In the genomic region with DNA sequence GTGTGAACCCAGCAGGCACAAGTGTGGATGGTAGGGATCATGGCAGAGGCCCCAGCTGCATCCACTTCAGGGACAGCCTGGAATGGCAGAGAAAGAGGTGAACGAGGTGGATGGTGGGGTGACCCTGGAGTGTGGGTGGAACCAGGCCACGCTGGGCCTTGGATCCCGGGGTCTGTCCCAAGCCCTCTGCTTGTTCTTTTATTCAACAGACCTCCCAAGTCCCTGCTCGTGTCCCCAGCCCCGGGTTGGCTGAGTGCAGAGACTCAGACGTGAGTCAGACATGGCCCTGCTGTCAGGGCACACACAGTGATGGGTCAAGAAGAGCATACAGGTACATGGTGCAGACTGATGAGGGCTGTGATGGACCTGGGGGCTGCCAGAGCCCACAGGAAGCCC, we compare ENCODE assay signal across 1 cellular context.
TF ChIP-seq lines count a peak whose summit lies in the region.

No MANE protein-coding gene starts in this region.

TF ChIP-seq in SK-N-SH treated with all-trans-retinoic acid at 6 μM for 48 hours, 23 proteins besides CTCF, POLR2A, EP300 and RAD21 (continued from another document):
- TF ChIP-seq POU6F1 (CRISPR knock-in tag; IDR thresholded peaks at IDR 0.05; ENCODE audit: borderline replicate concordance, low read depth), result no peak
- no peak for TF ChIP-seq BACH2 (CRISPR knock-in tag; IDR thresholded peaks at IDR 0.05; ENCODE audit: borderline replicate concordance)
- no peak for TF ChIP-seq CSDC2 (CRISPR knock-in tag; IDR thresholded peaks at IDR 0.05)
- no peak for TF ChIP-seq SNAI2 (CRISPR knock-in tag; IDR thresholded peaks at IDR 0.05)
- TF ChIP-seq ARNTL (CRISPR knock-in tag; IDR thresholded peaks at IDR 0.05; ENCODE audit: borderline replicate concordance, low read depth), result no peak
- TF ChIP-seq, protein P1, sequence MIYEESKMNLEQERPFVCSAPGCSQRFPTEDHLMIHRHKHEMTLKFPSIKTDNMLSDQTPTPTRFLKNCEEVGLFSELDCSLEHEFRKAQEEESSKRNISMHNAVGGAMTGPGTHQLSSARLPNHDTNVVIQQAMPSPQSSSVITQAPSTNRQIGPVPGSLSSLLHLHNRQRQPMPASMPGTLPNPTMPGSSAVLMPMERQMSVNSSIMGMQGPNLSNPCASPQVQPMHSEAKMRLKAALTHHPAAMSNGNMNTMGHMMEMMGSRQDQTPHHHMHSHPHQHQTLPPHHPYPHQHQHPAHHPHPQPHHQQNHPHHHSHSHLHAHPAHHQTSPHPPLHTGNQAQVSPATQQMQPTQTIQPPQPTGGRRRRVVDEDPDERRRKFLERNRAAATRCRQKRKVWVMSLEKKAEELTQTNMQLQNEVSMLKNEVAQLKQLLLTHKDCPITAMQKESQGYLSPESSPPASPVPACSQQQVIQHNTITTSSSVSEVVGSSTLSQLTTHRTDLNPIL (CRISPR knock-in tag; IDR thresholded peaks at IDR 0.05; ENCODE audit: low read depth), result no peak
- no peak for TF ChIP-seq ZFP3 (CRISPR knock-in tag; IDR thresholded peaks at IDR 0.05)
- no peak for TF ChIP-seq ZNF8 (CRISPR knock-in tag; IDR thresholded peaks at IDR 0.05)
- TF ChIP-seq TCF4 (CRISPR knock-in tag; IDR thresholded peaks at IDR 0.05; ENCODE audit: borderline replicate concordance), result no peak
- no peak for TF ChIP-seq ZNF565 (CRISPR knock-in tag; conservative IDR thresholded peaks at IDR 0.05; ENCODE audit: low read depth)
- TF ChIP-seq ESRRG (CRISPR knock-in tag; IDR thresholded peaks at IDR 0.05), result no peak
